1 cellular context compared by ENCODE assay signal in genomic region chr9:136720887-136721338, GRCh38.
TF ChIP-seq lines count a peak whose summit lies in the region.

No MANE protein-coding gene starts in this region.

TF ChIP-seq in GM23338, 12 proteins besides CTCF, POLR2A, EP300 and RAD21 (continued from another document):
- TF ChIP-seq ZNF462 (CRISPR knock-in tag; IDR thresholded peaks at IDR 0.05) (no peak), ETS1 (IDR thresholded peaks at IDR 0.05) (no peak), EZH2 (IDR thresholded peaks at IDR 0.05; ENCODE audit: low read depth, unreplicated experiment) (no peak), JUNB (IDR thresholded peaks at IDR 0.05; ENCODE audit: unreplicated experiment) (no peak)
- TF ChIP-seq, protein P1, sequence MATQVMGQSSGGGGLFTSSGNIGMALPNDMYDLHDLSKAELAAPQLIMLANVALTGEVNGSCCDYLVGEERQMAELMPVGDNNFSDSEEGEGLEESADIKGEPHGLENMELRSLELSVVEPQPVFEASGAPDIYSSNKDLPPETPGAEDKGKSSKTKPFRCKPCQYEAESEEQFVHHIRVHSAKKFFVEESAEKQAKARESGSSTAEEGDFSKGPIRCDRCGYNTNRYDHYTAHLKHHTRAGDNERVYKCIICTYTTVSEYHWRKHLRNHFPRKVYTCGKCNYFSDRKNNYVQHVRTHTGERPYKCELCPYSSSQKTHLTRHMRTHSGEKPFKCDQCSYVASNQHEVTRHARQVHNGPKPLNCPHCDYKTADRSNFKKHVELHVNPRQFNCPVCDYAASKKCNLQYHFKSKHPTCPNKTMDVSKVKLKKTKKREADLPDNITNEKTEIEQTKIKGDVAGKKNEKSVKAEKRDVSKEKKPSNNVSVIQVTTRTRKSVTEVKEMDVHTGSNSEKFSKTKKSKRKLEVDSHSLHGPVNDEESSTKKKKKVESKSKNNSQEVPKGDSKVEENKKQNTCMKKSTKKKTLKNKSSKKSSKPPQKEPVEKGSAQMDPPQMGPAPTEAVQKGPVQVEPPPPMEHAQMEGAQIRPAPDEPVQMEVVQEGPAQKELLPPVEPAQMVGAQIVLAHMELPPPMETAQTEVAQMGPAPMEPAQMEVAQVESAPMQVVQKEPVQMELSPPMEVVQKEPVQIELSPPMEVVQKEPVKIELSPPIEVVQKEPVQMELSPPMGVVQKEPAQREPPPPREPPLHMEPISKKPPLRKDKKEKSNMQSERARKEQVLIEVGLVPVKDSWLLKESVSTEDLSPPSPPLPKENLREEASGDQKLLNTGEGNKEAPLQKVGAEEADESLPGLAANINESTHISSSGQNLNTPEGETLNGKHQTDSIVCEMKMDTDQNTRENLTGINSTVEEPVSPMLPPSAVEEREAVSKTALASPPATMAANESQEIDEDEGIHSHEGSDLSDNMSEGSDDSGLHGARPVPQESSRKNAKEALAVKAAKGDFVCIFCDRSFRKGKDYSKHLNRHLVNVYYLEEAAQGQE (IDR thresholded peaks at IDR 0.05; ENCODE audit: unreplicated experiment): no peak
TF ChIP-seq in GM23338: peak in this region for 0.
